8 cellular contexts compared by ENCODE assay signal in the genomic region with DNA sequence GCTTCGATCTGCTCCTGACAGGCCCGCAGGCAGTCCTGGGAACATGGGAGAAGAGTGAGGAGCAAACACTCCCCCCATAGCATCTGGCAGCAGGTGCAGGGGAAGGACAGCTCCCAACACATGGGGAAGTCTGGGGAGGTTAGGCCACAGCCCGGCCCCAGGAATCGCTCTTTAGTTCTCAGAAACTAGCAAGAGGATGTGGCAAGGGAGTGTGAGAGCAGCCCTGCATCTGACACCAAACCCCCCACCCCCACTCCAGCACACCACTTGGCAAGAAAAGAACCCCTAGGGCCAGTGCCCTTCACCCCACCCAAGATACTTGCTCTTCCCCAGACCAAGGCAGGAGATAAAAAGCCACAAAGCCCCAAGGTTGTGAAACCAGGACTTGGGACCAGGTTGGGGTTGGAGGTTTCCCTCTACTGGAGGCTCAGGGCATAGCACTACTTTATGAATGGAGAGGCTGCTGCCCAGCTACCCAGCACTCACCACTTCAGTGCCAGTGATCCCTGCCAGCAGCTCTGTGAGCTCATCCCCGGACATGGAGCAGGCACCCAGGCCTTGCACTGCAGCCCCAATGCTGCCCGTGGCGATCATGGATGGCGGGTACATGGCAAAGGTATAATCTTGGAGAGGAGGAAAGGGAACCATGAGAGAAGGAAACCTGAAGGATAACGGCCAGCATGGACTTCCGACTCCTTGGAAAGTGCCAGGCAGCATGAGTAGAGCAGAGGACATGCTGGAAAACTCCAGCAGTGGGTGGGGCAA. TPM values are rescaled to one million over a fixed set of nuclear protein-coding genes. Genes with fewer than 3 reads are reported as not detected.
A peak's percentile ranks its signal among the peaks of the same experiment; 100 is the strongest.
DNase-seq lines count a peak whose midpoint lies in the region; ATAC-seq and TF ChIP-seq lines count a peak whose summit lies in the region.

No MANE protein-coding gene starts in this region.

- in situ Hi-C loops in astrocyte of the spinal cord (cut with HindIII; ENCODE audit: low sequenced_read_pairs), result no loop called here

- ATAC-seq in GM18858 (IDR thresholded peaks at IDR 0.05; ENCODE audit: unreplicated experiment), result no peak

- H3K36me3 ChIP-seq in H7 (replicated peaks; ENCODE audit: control insufficient read depth, insufficient read depth, low read length), result peaks cover 28% of the 10 kb centered on the region

- no peak overlapping the region for H3K4me3 ChIP-seq in H7 (ENCODE audit: insufficient read depth, low read depth, low read length)
- no peak overlapping the region for H3K4me3 ChIP-seq in astrocyte of the spinal cord (ENCODE audit: low read depth, low read length)
- H3K4me3 ChIP-seq in skeletal muscle cell (ENCODE audit: low read depth, low read length), result no peak overlapping the region

- no peaks in the 10 kb centered on the region for H3K27me3 ChIP-seq in H7 (ENCODE audit: control insufficient read depth, insufficient read depth, low read length)

- TF ChIP-seq CTCF in astrocyte of the spinal cord (IDR thresholded peaks at IDR 0.05; ENCODE audit: low read depth, low read length), result peak; percentile 95

- DNase-seq in DMS79 (lab: John Stamatoyannopoulos, UW) (peak; percentile 14), H7 (peak; percentile 87), NCI-H1105 treated with DMSO at 0.1 percent for 48 hours (lab: John Stamatoyannopoulos, UW) (peak; percentile 54), T-helper 22 cell (ENCODE audit: low read depth) (peak; percentile 48), astrocyte of the spinal cord (ENCODE audit: low read depth, low spot score) (peak; percentile 80), hippocampal formation (lab: John Stamatoyannopoulos, UW) (peak; percentile 76 to 84), skeletal muscle cell (ENCODE audit: low read depth) (peak; percentile 65)

RNA-seq across cellular contexts. Expression of gene CCND3, which starts 5.4 kb away (rescaled TPM):
- 27.7 and 36.4 TPM in 2 replicates for total RNA-seq in H7 (2014; rRNA removed; shearing (Covaris generic))

RNA-seq across cellular contexts. Expression of gene BYSL, which starts 15.0 kb away (rescaled TPM):
- 34.6 and 43.2 TPM in 2 replicates for total RNA-seq in H7 (2014; rRNA removed; shearing (Covaris generic))

RNA-seq across cellular contexts. Expression of gene MED20, which starts 15.3 kb away (rescaled TPM):
- total RNA-seq in H7 (2014; rRNA removed; shearing (Covaris generic)), result 42.2 and 52.5 TPM in 2 replicates

RNA-seq across cellular contexts. Expression of gene USP49, which starts 41.1 kb away (rescaled TPM):
- total RNA-seq in H7 (2014; rRNA removed; shearing (Covaris generic)), result 2.9 and 3.5 TPM in 2 replicates

Comparison
In these comparisons a context has a peak if more than half of its experiments do, and no peak if none do; other contexts are left out.
1. DNase-seq: peak in every context shown above with its lines; median percentile 87 in H7; 80 in astrocyte of the spinal cord; 80 in hippocampal formation; 65 in skeletal muscle cell; 54 in NCI-H1105 treated with DMSO at 0.1 percent for 48 hours; 48 in T-helper 22 cell; 14 in DMS79.